ENCODE assay signal across 21 cellular contexts in genomic region chr3:151393961-151394360, GRCh38. TPM values are rescaled to one million over a fixed set of nuclear protein-coding genes. Genes with fewer than 3 reads are reported as not detected.
A peak's percentile ranks its signal among the peaks of the same experiment; 100 is the strongest.
DNase-seq lines count a peak whose midpoint lies in the region; ATAC-seq and TF ChIP-seq lines count a peak whose summit lies in the region.
"Had no signal": no experiment of that assay in that cellular context is flagged by ENCODE, and none has a peak within 500 bp of the region (broad histone marks: within the 10 kb centered on the region; RNA-seq: fewer than 3 reads in every experiment).

No MANE protein-coding gene starts in this region.

- H3K4me1 ChIP-seq in SJSA1 (replicated peaks) (peaks cover 28% of the 10 kb centered on the region), endodermal cell (ENCODE audit: control insufficient read depth, insufficient read depth, low read length) (no peaks in the 10 kb centered on the region)
- H3K4me1 ChIP-seq: BLaER1, SJCRH30 had no signal

- DNase-seq in GM04503 (ENCODE audit: low read depth) (peak; percentile 63), SJSA1 (ENCODE audit: low read depth in 1 of 2, low spot score in 2 of 2) (no peak), endodermal cell (no peak), RKO (ENCODE audit: low spot score) (no peak)
- DNase-seq: CD8-positive, alpha-beta T cell; DND-41; KG1; NCI-H1048; NCI-H1436 treated with DMSO at 0.1 percent for 48 hours; NCI-H2029 treated with DMSO at 0.1 percent for 48 hours; NCI-H748 treated with DMSO at 0.1 percent for 48 hours; SJCRH30 had no signal

- WGBS in endodermal cell (ENCODE audit: insufficient coverage in 1 of 2, insufficient read length in 1 of 2), 2 experiments = 63% methylated on average over 4 of the region's 4 CpGs; no CpG with 5 or more reads in 1 of the 2 experiments

- H3K4me3 ChIP-seq in SJSA1 (no peak overlapping the region), endodermal cell (ENCODE audit: low read length) (no peak overlapping the region)
- H3K4me3 ChIP-seq: BLaER1, SJCRH30 had no signal

- H3K9me3 Mint-ChIP-seq in endodermal cell = peaks cover 1% of the 10 kb centered on the region
- H3K9me3 Mint-ChIP-seq: CD8-positive, alpha-beta T cell had no signal

- no peak for TF ChIP-seq CTCF in endodermal cell (conservative IDR thresholded peaks at IDR 0.05)

- peaks cover 25% of the 10 kb centered on the region for H3K36me3 Mint-ChIP-seq in endodermal cell (ENCODE audit: low read depth)
- H3K36me3 Mint-ChIP-seq: CD8-positive, alpha-beta T cell had no signal

- H3K9me3 ChIP-seq in SJSA1 (replicated peaks) (no peaks in the 10 kb centered on the region), endodermal cell (ENCODE audit: control insufficient read depth, low read length) (no peaks in the 10 kb centered on the region)
- H3K9me3 ChIP-seq: BLaER1, SJCRH30 had no signal

- peak overlapping the region; percentile 26 for H3K27ac Mint-ChIP-seq in endodermal cell
- H3K27ac Mint-ChIP-seq: CD8-positive, alpha-beta T cell had no signal

- peaks cover 3% of the 10 kb centered on the region for H3K4me1 Mint-ChIP-seq in endodermal cell

- no peak overlapping the region for H3K4me3 Mint-ChIP-seq in endodermal cell
- H3K4me3 Mint-ChIP-seq: CD8-positive, alpha-beta T cell had no signal

- H3K27me3 ChIP-seq in SJSA1 (replicated peaks) = no peaks in the 10 kb centered on the region
- no peaks in the 10 kb centered on the region for H3K27me3 ChIP-seq in endodermal cell (ENCODE audit: control insufficient read depth, insufficient read depth, low read length, poor library complexity, severe bottlenecking)
- H3K27me3 ChIP-seq: BLaER1, SJCRH30 had no signal

- H3K27ac ChIP-seq in SJSA1 (peak overlapping the region; percentile 53), endodermal cell (ENCODE audit: low read depth, low read length) (no peak overlapping the region)
- H3K27ac ChIP-seq: BLaER1, SJCRH30 had no signal

- H3K27me3 Mint-ChIP-seq in endodermal cell (ENCODE audit: insufficient read depth) = no peaks in the 10 kb centered on the region

- H3K36me3 ChIP-seq in SJSA1 (no peaks in the 10 kb centered on the region), endodermal cell (ENCODE audit: control insufficient read depth, insufficient read depth, low read length) (peaks cover 16% of the 10 kb centered on the region)
- H3K36me3 ChIP-seq: SJCRH30 had no signal

- no peak for ATAC-seq in GM21619 (IDR thresholded peaks at IDR 0.05; ENCODE audit: unreplicated experiment)
- no peak for ATAC-seq in GM18519 (IDR thresholded peaks at IDR 0.05; ENCODE audit: low FRiP score, unreplicated experiment)
- ATAC-seq in HG02623 (IDR thresholded peaks at IDR 0.05; ENCODE audit: unreplicated experiment) = no peak
- ATAC-seq: CD8-positive, alpha-beta T cell; HCT116; HepG2; PC-3 had no signal

- no peak overlapping the region for H3K9ac ChIP-seq in endodermal cell (ENCODE audit: extremely low read depth, low read length, poor library complexity, severe bottlenecking)
- H3K9ac ChIP-seq: BLaER1 had no signal

RNA-seq across cellular contexts. Expression of gene P2RY12, which starts 9.4 kb away (rescaled TPM):
- not detected in 2 replicates for total RNA-seq in SJSA1 (2014; rRNA removed; shearing (Covaris generic))
- not detected for total RNA-seq in endodermal cell
- not detected for polyA plus RNA-seq in endodermal cell (2013, experiment 1 of 2)
- polyA plus RNA-seq in endodermal cell (2013, experiment 2 of 2) = not detected
- total RNA-seq: CD8-positive, alpha-beta T cell; HepG2; M059J; NCI-H460; PC-3; SJCRH30 had no signal
- polyA plus RNA-seq: HepG2 had no signal
